ENCODE assay signal across 11 cellular contexts in genomic region chr2:227407601-227408089, GRCh38. TPM values are rescaled to one million over a fixed set of nuclear protein-coding genes. Genes with fewer than 3 reads are reported as not detected.
DNase-seq lines count a peak whose midpoint lies in the region; ATAC-seq, FAIRE-seq and TF ChIP-seq lines count a peak whose summit lies in the region.
"Had no signal": no experiment of that assay in that cellular context is flagged by ENCODE, and none has a peak within 500 bp of the region (broad histone marks: within the 10 kb centered on the region; RNA-seq: fewer than 3 reads in every experiment).

No MANE protein-coding gene starts in this region.

- H3K4me1 ChIP-seq in GM12878 (ENCODE audit: control insufficient read depth, insufficient read depth, low read length) (peaks cover 25% of the 10 kb centered on the region), transverse colon (peaks cover 0 to 28% (median 15%) of the 10 kb centered on the region in 4 donors)

- H3K36me3 Mint-ChIP-seq in activated CD4-positive, alpha-beta T cell treated with anti-CD3 and anti-CD28 coated beads for 36 hours (ENCODE audit: low read depth), result no peaks in the 10 kb centered on the region
- H3K36me3 Mint-ChIP-seq in activated CD4-positive, alpha-beta T cell treated with anti-CD3 and anti-CD28 coated beads, Interleukin-2, amount 10 ng/mL, durations not matched to agents 7 days and 5 days (ENCODE audit: low read depth), result no peaks in the 10 kb centered on the region

- H3K4me3 ChIP-seq in GM12878, result no peak overlapping the region
- no peak overlapping the region for H3K4me3 ChIP-seq in transverse colon
- H3K4me3 ChIP-seq: ovary had no signal

- H3K27me3 ChIP-seq in GM12878 (replicated peaks in 1 of 2; ENCODE audit: control insufficient read depth in 2 of 2, insufficient read depth in 2 of 2, low read length in 1 of 2), result no peaks in the 10 kb centered on the region
- no peaks in the 10 kb centered on the region for H3K27me3 ChIP-seq in transverse colon
- H3K27me3 ChIP-seq: ovary had no signal

- H3K27ac Mint-ChIP-seq in activated CD4-positive, alpha-beta T cell treated with anti-CD3 and anti-CD28 coated beads for 36 hours, result peak overlapping the region; percentile 69
- H3K27ac Mint-ChIP-seq in activated CD4-positive, alpha-beta T cell treated with anti-CD3 and anti-CD28 coated beads, Interleukin-2, amount 10 ng/mL, durations not matched to agents 7 days and 5 days, result no peak overlapping the region

- H3K4me3 Mint-ChIP-seq in activated CD4-positive, alpha-beta T cell treated with anti-CD3 and anti-CD28 coated beads for 36 hours, result no peak overlapping the region
- H3K4me3 Mint-ChIP-seq in activated CD4-positive, alpha-beta T cell treated with anti-CD3 and anti-CD28 coated beads, Interleukin-2, amount 10 ng/mL, durations not matched to agents 7 days and 5 days, result no peak overlapping the region

- no peak for TF ChIP-seq RAD21 in GM12878 (IDR thresholded peaks at IDR 0.05; ENCODE audit: insufficient read depth, low read depth, low read length)

- in situ Hi-C loops in GM12878 (cut with MboI) (loop anchor here (10.0 kb wide), 1 partner anchor 357 kb away; no protein-coding TSS in a partner anchor), transverse colon (cut with MboI; ENCODE audit: low pct_ligation_motif_present in 1 of 4, low pct_unique_long_range_greater_than_20kb in 1 of 4, low sequenced_read_pairs in 3 of 4) (loop anchor here in 3 of 4 donors (5.0 to 25.0 kb wide), 3 partner anchors 355 to 357 kb away; no protein-coding TSS in a partner anchor)

- no TSS peak for BruUV-seq in GM12878 (replicated peaks; lab: Mats Ljungman, UMichigan)

- POLR2A ChIA-PET in activated CD4-positive, alpha-beta T cell treated with anti-CD3 and anti-CD28 coated beads for 36 hours (lab: Charles Lee), result no interaction called here
- POLR2A ChIA-PET in activated CD4-positive, alpha-beta T cell treated with anti-CD3 and anti-CD28 coated beads, Interleukin-2, amount 10 ng/mL, durations not matched to agents 7 days and 5 days (lab: Charles Lee), result no interaction called here
- POLR2A ChIA-PET in GM12878 (lab: Charles Lee), result interaction anchor here (1.1 kb wide), 1 partner anchor 53 kb away, joined by 4 read pairs; no protein-coding TSS in a partner anchor

- CTCF ChIA-PET in activated CD4-positive, alpha-beta T cell treated with anti-CD3 and anti-CD28 coated beads for 36 hours (lab: Charles Lee), result interaction anchor here (0.7 to 1.9 kb wide), 3 partner anchors 22 to 66 kb away, joined by 3 to 5 read pairs (median 4); no protein-coding TSS in a partner anchor
- CTCF ChIA-PET in activated CD4-positive, alpha-beta T cell treated with anti-CD3 and anti-CD28 coated beads, Interleukin-2, amount 10 ng/mL, durations not matched to agents 7 days and 5 days (lab: Charles Lee), result no interaction called here
- CTCF ChIA-PET in GM12878 (lab: Yijun Ruan, JAX), result interaction anchor here (0.7 to 7.4 kb wide), 31 partner anchors 11 to 454 kb away, joined by 3 to 127 read pairs (median 10); partner anchors contain the start of gene SCYGR1

- no peak for ATAC-seq in activated CD4-positive, alpha-beta T cell treated with anti-CD3 and anti-CD28 coated beads for 36 hours
- ATAC-seq in GM12878 (no peak), left lobe of liver (no peak), GM21390 (IDR thresholded peaks at IDR 0.05; ENCODE audit: unreplicated experiment) (no peak)

- TF ChIP-seq POLR2A in GM12878 (IDR thresholded peaks at IDR 0.05; ENCODE audit: low read depth, low read length) (no peak), transverse colon (IDR thresholded peaks at IDR 0.05) (no peak)

- H3K4me2 ChIP-seq in GM12878 (ENCODE audit: control insufficient read depth, insufficient read depth), result no peak overlapping the region

- peak in 1 of 3 experiments; percentile 14; a peak in 2 of 6 replicates for TF ChIP-seq CTCF in GM12878 (IDR thresholded peaks at IDR 0.05 in 2 of 3, conservative IDR thresholded peaks at IDR 0.05 in 1 of 3; ENCODE audit: control insufficient read depth in 2 of 3, extremely low read depth in 1 of 3, insufficient read depth in 1 of 3, low read depth in 3 of 3, low read length in 3 of 3)
- no peak for TF ChIP-seq CTCF in transverse colon (IDR thresholded peaks at IDR 0.05)

- TF ChIP-seq EP300 in GM12878 (IDR thresholded peaks at IDR 0.05; ENCODE audit: borderline replicate concordance in 1 of 2, control insufficient read depth in 1 of 2, low read depth in 2 of 2, low read length in 2 of 2) (no peak), transverse colon (IDR thresholded peaks at IDR 0.05; ENCODE audit: low read depth) (no peak)

- no peak overlapping the region for H2AFZ ChIP-seq in GM12878 (ENCODE audit: control insufficient read depth, low read depth, low read length)

- no peaks in the 10 kb centered on the region for H3K9me3 ChIP-seq in GM12878 (replicated peaks; ENCODE audit: control insufficient read depth, insufficient read depth, low read length)
- no peaks in the 10 kb centered on the region for H3K9me3 ChIP-seq in transverse colon
- H3K9me3 ChIP-seq: ovary had no signal

- no peak for DNase-seq in activated CD4-positive, alpha-beta T cell treated with anti-CD3 and anti-CD28 coated beads for 36 hours
- DNase-seq in activated CD4-positive, alpha-beta T cell treated with anti-CD3 and anti-CD28 coated beads, Interleukin-2, amount 10 ng/mL, durations not matched to agents 7 days and 5 days, result no peak
- DNase-seq in GM12878 (ENCODE audit: low read depth, low spot score), result no peak
- DNase-seq in left lobe of liver (ENCODE audit: low spot score), result peak; percentile 57
- DNase-seq in transverse colon, result peak; percentile 31
- DNase-seq in iPS-NIHi11 (ENCODE audit: low spot score), result no peak
- no peak for DNase-seq in NK-92 treated with Interleukin-12 subunit alpha and Interleukin-12 subunit beta, amount 100 ng/mL, for 24 hours (lab: John Stamatoyannopoulos, UW)

- intact Hi-C loops in activated CD4-positive, alpha-beta T cell treated with anti-CD3 and anti-CD28 coated beads for 36 hours (cut with DNase I, micrococcal nuclease), result loop anchor here (2.0 to 10.0 kb wide), 5 partner anchors 65 to 250 kb away; partner anchors contain the start of gene AGFG1 (in 1 of the 2)
- intact Hi-C loops in GM12878 (cut with micrococcal nuclease; ENCODE audit: unreplicated experiment), result loop anchor here (2.0 to 10.0 kb wide), 5 partner anchors 65 to 447 kb away; partner anchors contain the start of gene AGFG1
- intact Hi-C loops in transverse colon (cut with DNase I; ENCODE audit: low total_unique reads), result loop anchor here (10.0 kb wide), 1 partner anchor 357 kb away; no protein-coding TSS in a partner anchor

- SMC1A ChIA-PET in GM12878 (lab: Charles Lee; ENCODE audit: uncharacterized antibody, unreplicated experiment), result interaction anchor here (0.6 to 13.3 kb wide), 20 partner anchors 8 to 358 kb away, joined by 3 to 191 read pairs (median 8); no protein-coding TSS in a partner anchor

- H3K27ac ChIP-seq in GM12878 (ENCODE audit: control insufficient read depth, insufficient read depth) (no peak overlapping the region), transverse colon (peak overlapping the region in 1 of 4 donors; percentile 57)
- H3K27ac ChIP-seq: ovary had no signal

- no peaks in the 10 kb centered on the region for H4K20me1 ChIP-seq in GM12878 (ENCODE audit: control insufficient read depth, insufficient read depth)

- no peaks in the 10 kb centered on the region for H3K27me3 Mint-ChIP-seq in activated CD4-positive, alpha-beta T cell treated with anti-CD3 and anti-CD28 coated beads for 36 hours
- H3K27me3 Mint-ChIP-seq in activated CD4-positive, alpha-beta T cell treated with anti-CD3 and anti-CD28 coated beads, Interleukin-2, amount 10 ng/mL, durations not matched to agents 7 days and 5 days, result no peaks in the 10 kb centered on the region

- peaks cover 61% of the 10 kb centered on the region for H3K4me1 Mint-ChIP-seq in activated CD4-positive, alpha-beta T cell treated with anti-CD3 and anti-CD28 coated beads for 36 hours
- H3K4me1 Mint-ChIP-seq in activated CD4-positive, alpha-beta T cell treated with anti-CD3 and anti-CD28 coated beads, Interleukin-2, amount 10 ng/mL, durations not matched to agents 7 days and 5 days, result peaks cover 32% of the 10 kb centered on the region

- H3K79me2 ChIP-seq in GM12878 (ENCODE audit: control insufficient read depth, insufficient read depth, low read length), result no peaks in the 10 kb centered on the region

- no peak overlapping the region for H3K9ac ChIP-seq in GM12878 (ENCODE audit: control insufficient read depth, insufficient read depth, low read length)

- RAD21 ChIA-PET in GM12878 (lab: Charles Lee; ENCODE audit: unreplicated experiment), result interaction anchor here (0.9 to 5.2 kb wide), 19 partner anchors 8 to 455 kb away, joined by 3 to 61 read pairs (median 6); no protein-coding TSS in a partner anchor

- FAIRE-seq in GM12878 (lab: Jason Lieb, UNC), result no peak

- no peaks in the 10 kb centered on the region for H3K9me3 Mint-ChIP-seq in activated CD4-positive, alpha-beta T cell treated with anti-CD3 and anti-CD28 coated beads for 36 hours (ENCODE audit: low read depth)
- no peaks in the 10 kb centered on the region for H3K9me3 Mint-ChIP-seq in activated CD4-positive, alpha-beta T cell treated with anti-CD3 and anti-CD28 coated beads, Interleukin-2, amount 10 ng/mL, durations not matched to agents 7 days and 5 days

- no peaks in the 10 kb centered on the region for H3K36me3 ChIP-seq in GM12878 (ENCODE audit: control insufficient read depth in 2 of 2, insufficient read depth in 2 of 2, low read length in 1 of 2)
- H3K36me3 ChIP-seq in transverse colon, result no peaks in the 10 kb centered on the region
- H3K36me3 ChIP-seq: ovary had no signal

- WGBS in GM12878 (ENCODE audit: insufficient coverage, insufficient replicate concordance, low lambda C conversion rate, missing lambda C conversion rate), result 95% methylated on average over 15 of the region's 15 CpGs
- 80 to 83% methylated on average over 12 to 15 of the region's 15 CpGs for WGBS in transverse colon (ENCODE audit: low coverage in 1 of 2), 2 donors

RNA-seq across cellular contexts. Expression of gene SCYGR1, which starts 19.9 kb away (rescaled TPM):
- not detected for total RNA-seq in activated CD4-positive, alpha-beta T cell treated with anti-CD3 and anti-CD28 coated beads for 36 hours
- total RNA-seq in activated CD4-positive, alpha-beta T cell treated with anti-CD3 and anti-CD28 coated beads, Interleukin-2, amount 10 ng/mL, durations not matched to agents 7 days and 5 days, result not detected
- not detected in 2 replicates for total RNA-seq in GM12878 (2013; cell fraction: nucleolus; rRNA removed)
- total RNA-seq in GM12878 (2014; rRNA removed) (not detected in 2 replicates), GM12878 (2014; rRNA removed; fragmentation: Illumina TruSeq; extraction: Trizol) (not detected in 2 replicates), GM12878 (2021) (not detected in 2 replicates), left lobe of liver (not detected), transverse colon (not detected)
- polyA plus RNA-seq in GM12878 (2011; ENCODE audit: low read depth), result not detected
- polyA plus RNA-seq in GM12878 (2011; rRNA removed) (not detected in 2 replicates), GM12878 (2014; fragmentation: Illumina TruSeq; extraction: Trizol) (not detected in 2 replicates), GM12878 (2014; fragmentation: Nextera tagmentation; extraction: Ambion mirVana) (not detected), GM12878 (2014; rRNA removed) (not detected in 2 replicates), GM12878 (2016; fragmentation: Nextera tagmentation; extraction: Ambion mirVana) (not detected)
- polyA plus RNA-seq in GM12878 (2011; cell fraction: cytosol; rRNA removed), result not detected in 2 replicates
- not detected in 2 replicates for polyA plus RNA-seq in GM12878 (2011; cell fraction: nucleus; rRNA removed)
- polyA plus RNA-seq in GM12878 (2012), result not detected in 2 replicates
- polyA minus RNA-seq in GM12878 (2011; rRNA and poly(A)+ RNA removed), result not detected in 2 replicates
- polyA minus RNA-seq in GM12878 (2011; cell fraction: cytosol; rRNA and poly(A)+ RNA removed), result not detected in 2 replicates
- polyA minus RNA-seq in GM12878 (2011; cell fraction: nucleus; rRNA and poly(A)+ RNA removed), result not detected in 2 replicates
- total RNA-seq: glomerular endothelial cell, ovary had no signal
- polyA plus RNA-seq: AG04450, ovary had no signal

RNA-seq across cellular contexts. Expression of gene TM4SF20, which starts 28.5 kb away (rescaled TPM):
- total RNA-seq in activated CD4-positive, alpha-beta T cell treated with anti-CD3 and anti-CD28 coated beads for 36 hours, result not detected
- not detected for total RNA-seq in activated CD4-positive, alpha-beta T cell treated with anti-CD3 and anti-CD28 coated beads, Interleukin-2, amount 10 ng/mL, durations not matched to agents 7 days and 5 days
- total RNA-seq in GM12878 (2013; cell fraction: nucleolus; rRNA removed), result not detected in 2 replicates
- total RNA-seq in GM12878 (2014; rRNA removed) (not detected in 2 replicates), GM12878 (2014; rRNA removed; fragmentation: Illumina TruSeq; extraction: Trizol) (not detected in 2 replicates), GM12878 (2021) (not detected in 2 replicates), left lobe of liver (not detected), transverse colon (10 to 100 TPM in 1 of 4 donors, 1 to 10 TPM in 1, under 1 TPM in 2; 0.40 to 10.2 (median 1.1) TPM)
- not detected for polyA plus RNA-seq in GM12878 (2011; ENCODE audit: low read depth)
- polyA plus RNA-seq in GM12878 (2011; rRNA removed) (0.03 TPM in 1 of 2 replicates, not detected in the other), GM12878 (2014; fragmentation: Illumina TruSeq; extraction: Trizol) (not detected in 2 replicates), GM12878 (2014; fragmentation: Nextera tagmentation; extraction: Ambion mirVana) (under 1 TPM in 1 of 2 experiments, not detected in 1; 0.04 TPM), GM12878 (2014; rRNA removed) (not detected in 2 replicates), GM12878 (2016; fragmentation: Nextera tagmentation; extraction: Ambion mirVana) (under 1 TPM in 1 of 2 experiments, not detected in 1; 0.07 TPM)
- not detected in 2 replicates for polyA plus RNA-seq in GM12878 (2011; cell fraction: cytosol; rRNA removed)
- polyA plus RNA-seq in GM12878 (2011; cell fraction: nucleus; rRNA removed), result not detected in 2 replicates
- polyA plus RNA-seq in GM12878 (2012), result not detected in 2 replicates
- not detected in 2 replicates for polyA minus RNA-seq in GM12878 (2011; rRNA and poly(A)+ RNA removed)
- polyA minus RNA-seq in GM12878 (2011; cell fraction: cytosol; rRNA and poly(A)+ RNA removed), result not detected in 2 replicates
- polyA minus RNA-seq in GM12878 (2011; cell fraction: nucleus; rRNA and poly(A)+ RNA removed), result not detected in 2 replicates
- total RNA-seq: glomerular endothelial cell had no signal
- polyA plus RNA-seq: ovary had no signal

Comparison
In these comparisons a context has a peak if more than half of its experiments do, and no peak if none do; other contexts are left out.
1. DNase-seq: peak in left lobe of liver (single experiment) and transverse colon (single experiment); none in activated CD4-positive, alpha-beta T cell treated with anti-CD3 and anti-CD28 coated beads for 36 hours (single experiment), activated CD4-positive, alpha-beta T cell treated with anti-CD3 and anti-CD28 coated beads, Interleukin-2, amount 10 ng/mL, durations not matched to agents 7 days and 5 days (single experiment), GM12878 (single experiment), iPS-NIHi11 (single experiment) and NK-92 treated with Interleukin-12 subunit alpha and Interleukin-12 subunit beta, amount 100 ng/mL, for 24 hours (single experiment).